ENCODE assay signal across 23 cellular contexts in genomic region chr2:2570871-2571270, GRCh38.
"Had no signal": no experiment of that assay in that cellular context is flagged by ENCODE, and none has a peak within 500 bp of the region (broad histone marks: within the 10 kb centered on the region; RNA-seq: fewer than 3 reads in every experiment).

No MANE protein-coding gene starts in this region.

- DNase-seq: IMR-90, Karpas-422, KG1, MG63, NCI-H1092, NCI-H1105 treated with DMSO at 0.1 percent for 48 hours, NCI-H1417 treated with DMSO at 0.1 percent for 48 hours, NCI-H146, NCI-H1694 treated with DMSO at 0.1 percent for 48 hours, NCI-H1930, NCI-H2081, NCI-H2107, NCI-H2227 treated with DMSO at 0.1 percent for 48 hours, NCI-H524, NCI-H526 treated with DMSO at 0.1 percent for 48 hours, NCI-H748 treated with DMSO at 0.1 percent for 48 hours, PC-3, SHP77 treated with DMSO at 0.1 percent for 48 hours, SJCRH30 had no signal

- H3K27ac ChIP-seq: SJCRH30 had no signal

- H3K36me3 ChIP-seq: MG63, SJCRH30 had no signal

- H3K9me3 ChIP-seq: MG63, SJCRH30 had no signal

- H3K4me3 ChIP-seq: MG63, SJCRH30 had no signal

- ATAC-seq: HepG2, Panc1, PC-3, Right ventricle myocardium inferior, SK-N-SH treated with all-trans-retinoic acid at 6 μM for 48 hours had no signal

- H3K27me3 ChIP-seq: MG63, SJCRH30 had no signal

- FAIRE-seq: HepG2 had no signal

- H3K4me1 ChIP-seq: SJCRH30 had no signal
